Comparison of ENCODE assay signal across 3 cellular contexts in the genomic region with DNA sequence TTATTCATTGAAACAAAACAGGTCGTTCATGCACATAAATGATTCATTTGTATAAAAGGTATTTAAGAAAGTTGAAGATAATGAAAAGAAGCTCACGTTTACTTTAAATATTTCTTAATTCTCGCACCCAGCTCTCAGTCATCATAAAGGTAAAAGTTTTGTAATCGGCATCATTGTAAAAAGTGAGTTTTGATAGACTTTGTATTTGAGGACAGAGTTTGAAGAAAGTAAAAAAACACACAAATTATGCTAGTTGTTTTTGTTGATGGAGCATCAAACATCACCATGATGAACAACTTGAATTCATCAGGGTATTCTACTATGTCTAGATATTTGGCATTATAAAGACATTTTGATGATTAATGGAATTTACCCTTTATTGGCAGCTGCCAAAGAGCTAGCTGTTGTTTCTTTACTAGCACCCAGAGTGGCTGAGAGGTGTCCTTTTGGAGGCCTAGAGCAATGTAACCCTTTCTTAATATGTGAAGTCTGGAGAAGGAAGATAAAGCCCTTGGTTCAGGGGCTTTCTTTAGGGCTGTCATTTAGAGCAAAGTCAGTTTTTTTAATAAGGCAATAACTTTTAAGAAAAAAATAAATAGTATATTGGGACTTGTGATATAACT.
TF ChIP-seq lines count a peak whose summit lies in the region.

No MANE protein-coding gene starts in this region.

TF ChIP-seq in liver, 16 proteins besides CTCF, POLR2A, EP300 and RAD21:
- peak; percentile 53 to 58 for TF ChIP-seq HNF4A (conservative IDR thresholded peaks at IDR 0.05)
- no peak for TF ChIP-seq HNF4G (IDR thresholded peaks at IDR 0.05)
TF ChIP-seq in liver: peak in this region for 1.

TF ChIP-seq in HepG2, 621 proteins besides CTCF, POLR2A, EP300 and RAD21:
- TF ChIP-seq HMG20B (CRISPR knock-in tag; conservative IDR thresholded peaks at IDR 0.05) (no peak), ZSCAN20 (CRISPR knock-in tag; IDR thresholded peaks at IDR 0.05; ENCODE audit: borderline replicate concordance) (no peak), MTA1 (CRISPR knock-in tag; IDR thresholded peaks at IDR 0.05; ENCODE audit: borderline replicate concordance) (no peak), SOX5 (CRISPR knock-in tag; IDR thresholded peaks at IDR 0.05; ENCODE audit: borderline replicate concordance) (no peak), SMAD9 (CRISPR knock-in tag; IDR thresholded peaks at IDR 0.05) (no peak), KAT7 (CRISPR knock-in tag; IDR thresholded peaks at IDR 0.05; ENCODE audit: borderline replicate concordance) (no peak), ZNF749 (CRISPR knock-in tag; IDR thresholded peaks at IDR 0.05; ENCODE audit: borderline replicate concordance) (no peak), ZBTB46 (CRISPR knock-in tag; IDR thresholded peaks at IDR 0.05; ENCODE audit: borderline replicate concordance) (no peak), ZFP36L2 (CRISPR knock-in tag; IDR thresholded peaks at IDR 0.05) (no peak), MAF1 (CRISPR knock-in tag; IDR thresholded peaks at IDR 0.05; ENCODE audit: borderline replicate concordance) (no peak)
- TF ChIP-seq, protein P1, sequence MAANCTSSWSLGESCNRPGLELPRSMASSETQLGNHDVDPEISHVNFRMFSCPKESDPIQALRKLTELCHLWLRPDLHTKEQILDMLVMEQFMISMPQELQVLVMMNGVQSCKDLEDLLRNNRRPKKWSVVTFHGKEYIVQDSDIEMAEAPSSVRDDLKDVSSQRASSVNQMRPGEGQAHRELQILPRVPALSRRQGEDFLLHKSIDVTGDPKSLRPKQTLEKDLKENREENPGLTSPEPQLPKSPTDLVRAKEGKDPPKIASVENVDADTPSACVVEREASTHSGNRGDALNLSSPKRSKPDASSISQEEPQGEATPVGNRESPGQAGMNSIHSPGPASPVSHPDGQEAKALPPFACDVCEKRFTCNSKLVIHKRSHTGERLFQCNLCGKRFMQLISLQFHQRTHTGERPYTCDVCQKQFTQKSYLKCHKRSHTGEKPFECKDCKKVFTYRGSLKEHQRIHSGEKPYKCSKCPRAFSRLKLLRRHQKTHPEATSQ (CRISPR knock-in tag; IDR thresholded peaks at IDR 0.05; ENCODE audit: borderline replicate concordance), result no peak

TF ChIP-seq in K562, 482 proteins besides CTCF, POLR2A, EP300 and RAD21:
- TF ChIP-seq, protein P2, sequence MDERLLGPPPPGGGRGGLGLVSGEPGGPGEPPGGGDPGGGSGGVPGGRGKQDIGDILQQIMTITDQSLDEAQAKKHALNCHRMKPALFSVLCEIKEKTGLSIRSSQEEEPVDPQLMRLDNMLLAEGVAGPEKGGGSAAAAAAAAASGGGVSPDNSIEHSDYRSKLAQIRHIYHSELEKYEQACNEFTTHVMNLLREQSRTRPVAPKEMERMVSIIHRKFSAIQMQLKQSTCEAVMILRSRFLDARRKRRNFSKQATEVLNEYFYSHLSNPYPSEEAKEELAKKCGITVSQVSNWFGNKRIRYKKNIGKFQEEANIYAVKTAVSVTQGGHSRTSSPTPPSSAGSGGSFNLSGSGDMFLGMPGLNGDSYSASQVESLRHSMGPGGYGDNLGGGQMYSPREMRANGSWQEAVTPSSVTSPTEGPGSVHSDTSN (CRISPR knock-in tag; IDR thresholded peaks at IDR 0.05; ENCODE audit: low read depth), result no peak
- TF ChIP-seq, protein P2 (tag; conservative IDR thresholded peaks at IDR 0.05; ENCODE audit: low read depth), result peak; percentile 43; the same call in 1 of the 2 replicates
- TF ChIP-seq PKNOX1 (IDR thresholded peaks at IDR 0.05), result peak; percentile 74
- TF ChIP-seq TCF3 (CRISPR knock-in tag; IDR thresholded peaks at IDR 0.05), result peak; percentile 58
- TF ChIP-seq C11orf30 (IDR thresholded peaks at IDR 0.05; ENCODE audit: low read depth), result 0 out of 2 replicates have a peak, but pooled peaks have one; percentile 14
- peak; percentile 83 for TF ChIP-seq MEIS2 (IDR thresholded peaks at IDR 0.05; ENCODE audit: partially characterized antibody)
- no peak for TF ChIP-seq RREB1 (CRISPR knock-in tag; IDR thresholded peaks at IDR 0.05)
- no peak for TF ChIP-seq ZKSCAN3 (CRISPR knock-in tag; IDR thresholded peaks at IDR 0.05)
- peak; percentile 58 for TF ChIP-seq ARID1B (IDR thresholded peaks at IDR 0.05)
- TF ChIP-seq HNRNPK (IDR thresholded peaks at IDR 0.05; ENCODE audit: low read depth, low read length, poor library complexity, severe bottlenecking), result no peak
- no peak for TF ChIP-seq RB1 (IDR thresholded peaks at IDR 0.05; ENCODE audit: low read depth)
- TF ChIP-seq FOXA1 (IDR thresholded peaks at IDR 0.05; ENCODE audit: borderline replicate concordance), result no peak
- no peak for TF ChIP-seq HDGF (IDR thresholded peaks at IDR 0.05)
- no peak for TF ChIP-seq SMARCC2 (IDR thresholded peaks at IDR 0.05; ENCODE audit: low read depth)
- TF ChIP-seq, protein P3, sequence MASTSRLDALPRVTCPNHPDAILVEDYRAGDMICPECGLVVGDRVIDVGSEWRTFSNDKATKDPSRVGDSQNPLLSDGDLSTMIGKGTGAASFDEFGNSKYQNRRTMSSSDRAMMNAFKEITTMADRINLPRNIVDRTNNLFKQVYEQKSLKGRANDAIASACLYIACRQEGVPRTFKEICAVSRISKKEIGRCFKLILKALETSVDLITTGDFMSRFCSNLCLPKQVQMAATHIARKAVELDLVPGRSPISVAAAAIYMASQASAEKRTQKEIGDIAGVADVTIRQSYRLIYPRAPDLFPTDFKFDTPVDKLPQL (IDR thresholded peaks at IDR 0.05; ENCODE audit: extremely low read depth, insufficient read length), result no peak
- TF ChIP-seq SMAD4 (CRISPR knock-in tag; conservative IDR thresholded peaks at IDR 0.05), result no peak
- peak; percentile 31; the same call in 1 of the 2 replicates for TF ChIP-seq TAL1 (IDR thresholded peaks at IDR 0.05)
- TF ChIP-seq ZZZ3 (IDR thresholded peaks at IDR 0.05), result no peak
- 0 out of 2 replicates have a peak, but pooled peaks have one; percentile 10 for TF ChIP-seq CBFA2T2 (conservative IDR thresholded peaks at IDR 0.05)
- no peak for TF ChIP-seq L3MBTL2 (IDR thresholded peaks at IDR 0.05)
- peak; percentile 42 for TF ChIP-seq ZNF316 (IDR thresholded peaks at IDR 0.05)
- no peak for TF ChIP-seq ZNF778 (CRISPR knock-in tag; IDR thresholded peaks at IDR 0.05)
- TF ChIP-seq FOXA3 (CRISPR knock-in tag; conservative IDR thresholded peaks at IDR 0.05 in 1 of 2, IDR thresholded peaks at IDR 0.05 in 1 of 2), result no peak
- peak; percentile 49; the same call in 1 of the 2 replicates for TF ChIP-seq CBFA2T3 (IDR thresholded peaks at IDR 0.05)
